ENCODE assay signal across 8 cellular contexts in the genomic region with DNA sequence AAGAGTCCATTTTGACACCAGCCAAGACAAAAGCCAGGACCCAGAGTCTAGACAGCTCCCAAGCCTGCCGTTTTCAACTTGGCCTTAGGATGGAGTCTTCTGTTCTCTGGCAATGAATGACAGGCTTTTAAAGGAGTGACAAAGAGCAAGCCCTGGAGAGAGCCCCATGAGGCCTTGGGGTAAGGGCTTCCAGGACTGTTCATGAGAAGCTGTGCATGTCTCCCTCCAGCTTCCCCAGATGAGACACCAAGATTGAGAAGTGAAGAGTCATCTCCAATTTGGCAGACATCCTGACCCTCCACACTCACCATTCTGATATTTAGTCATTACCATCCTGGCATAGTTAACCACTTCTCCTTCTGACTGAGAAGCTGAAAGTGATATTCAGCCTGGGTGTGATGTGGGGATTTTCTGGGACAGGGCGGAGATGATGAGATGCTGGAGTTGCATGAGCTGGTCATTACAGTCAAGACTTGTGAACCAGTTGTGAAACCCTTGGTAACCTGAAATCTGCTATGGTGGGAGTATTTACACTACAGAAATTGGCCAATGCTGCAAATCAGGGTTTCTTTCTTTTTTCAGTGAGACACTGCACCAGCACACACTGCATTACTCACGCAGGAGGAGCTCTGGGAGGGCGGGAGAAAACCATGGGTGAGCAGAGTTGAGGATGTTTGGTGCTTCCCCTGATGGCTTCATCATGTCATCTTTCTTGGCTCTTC.
DNase-seq lines count a peak whose midpoint lies in the region; ATAC-seq, FAIRE-seq and TF ChIP-seq lines count a peak whose summit lies in the region.

No MANE protein-coding gene starts in this region.

- H3F3A ChIP-seq in SK-N-SH (replicated peaks; ENCODE audit: insufficient read depth) = peaks cover 32% of the 10 kb centered on the region

- H3K9ac ChIP-seq in SK-N-SH = peak overlapping the region; percentile 53

- H3K79me2 ChIP-seq in SK-N-SH (ENCODE audit: insufficient read depth) = no peaks in the 10 kb centered on the region

- H3K27ac ChIP-seq in SK-N-SH (ENCODE audit: low read depth in 2 of 2, low read length in 1 of 2) = peak overlapping the region in 1 of 2 experiments; percentile 92; a peak in 2 of 4 replicates

- TF ChIP-seq RAD21 in SK-N-SH (IDR thresholded peaks at IDR 0.05; ENCODE audit: low read length) = no peak

- H3K36me3 ChIP-seq in SK-N-SH (replicated peaks in 1 of 2; ENCODE audit: control insufficient read depth in 1 of 2, insufficient read depth in 2 of 2, low read length in 1 of 2) (no peaks in the 10 kb centered on the region), bronchial epithelial cell (ENCODE audit: control insufficient read depth, insufficient read depth, low read length) (no peaks in the 10 kb centered on the region)

- peaks cover 0 to 27% of the 10 kb centered on the region in 2 experiments; a peak in 3 of 4 replicates for H3K4me1 ChIP-seq in SK-N-SH (ENCODE audit: control insufficient read depth in 1 of 2, insufficient read depth in 2 of 2, low read depth in 1 of 2, low read length in 1 of 2)

- H3K9me2 ChIP-seq in SK-N-SH = no peaks in the 10 kb centered on the region

- peak overlapping the region; percentile 51 for H3K4me2 ChIP-seq in SK-N-SH

- POLR2A ChIA-PET in SK-N-SH (lab: Yijun Ruan, JAX) = no interaction called here

- WGBS in SK-N-SH (ENCODE audit: low lambda C conversion rate) = 24% methylated on average over 4 of the region's 4 CpGs

- no peaks in the 10 kb centered on the region for H3K9me3 ChIP-seq in SK-N-SH

- CTCF ChIA-PET in SK-N-SH (lab: Yijun Ruan, JAX) = interaction anchor here (1.0 to 1.1 kb wide), 2 partner anchors 15 to 24 kb away, joined by 3 read pairs; no protein-coding TSS in a partner anchor

- FAIRE-seq in bronchial epithelial cell (lab: Jason Lieb, UNC) = peak; percentile 75

- intact Hi-C loops in posterior vena cava (cut with DNase I) = no loop called here

- H2AFZ ChIP-seq in SK-N-SH (ENCODE audit: low read depth) = no peak overlapping the region

- DNase-seq in AG09319 (ENCODE audit: extremely low read depth, low read depth) (peak; percentile 80), SK-N-SH (no peak), bronchial epithelial cell (ENCODE audit: low read depth) (peak; percentile 99), occipital lobe (lab: John Stamatoyannopoulos, UW) (peak; percentile 67), posterior vena cava (ENCODE audit: low spot score) (no peak), cerebellar nuclear complex (lab: John Stamatoyannopoulos, UW) (no peak)

- TF ChIP-seq EP300 in SK-N-SH (IDR thresholded peaks at IDR 0.05; ENCODE audit: borderline replicate concordance in 1 of 2, low read depth in 1 of 2, low read length in 1 of 2) = peak in 1 of 2 experiments; percentile 81; a peak in 2 of 4 replicates

- H3K4me3 ChIP-seq in SK-N-SH (ENCODE audit: low read depth in 2 of 2, low read length in 1 of 2) (no peak overlapping the region), bronchial epithelial cell (ENCODE audit: low read depth, low read length) (no peak overlapping the region)

- no peaks in the 10 kb centered on the region for H4K20me1 ChIP-seq in SK-N-SH (ENCODE audit: insufficient read depth)

- ATAC-seq in GM19035 (IDR thresholded peaks at IDR 0.05; ENCODE audit: unreplicated experiment) (peak; percentile 83), HG03097 (IDR thresholded peaks at IDR 0.05; ENCODE audit: low FRiP score, unreplicated experiment) (peak; percentile 77)

- H3K27me3 ChIP-seq in SK-N-SH (ENCODE audit: insufficient read depth) = no peaks in the 10 kb centered on the region
- no peaks in the 10 kb centered on the region for H3K27me3 ChIP-seq in bronchial epithelial cell (ENCODE audit: control insufficient read depth, insufficient read depth, low read length)

- TF ChIP-seq CTCF in AG09319 (IDR thresholded peaks at IDR 0.05; ENCODE audit: low read depth, low read length) (no peak; the same call in none of the 2 replicates), SK-N-SH (IDR thresholded peaks at IDR 0.05) (peak; percentile 41; the same call in 1 of the 2 replicates), bronchial epithelial cell (IDR thresholded peaks at IDR 0.05; ENCODE audit: insufficient read depth, low read length, severe bottlenecking) (no peak)

TF ChIP-seq in SK-N-SH, 30 proteins besides CTCF, POLR2A, EP300 and RAD21:
- TF ChIP-seq TCF12 (IDR thresholded peaks at IDR 0.05) = peak; percentile 83
- TF ChIP-seq, protein P1, sequence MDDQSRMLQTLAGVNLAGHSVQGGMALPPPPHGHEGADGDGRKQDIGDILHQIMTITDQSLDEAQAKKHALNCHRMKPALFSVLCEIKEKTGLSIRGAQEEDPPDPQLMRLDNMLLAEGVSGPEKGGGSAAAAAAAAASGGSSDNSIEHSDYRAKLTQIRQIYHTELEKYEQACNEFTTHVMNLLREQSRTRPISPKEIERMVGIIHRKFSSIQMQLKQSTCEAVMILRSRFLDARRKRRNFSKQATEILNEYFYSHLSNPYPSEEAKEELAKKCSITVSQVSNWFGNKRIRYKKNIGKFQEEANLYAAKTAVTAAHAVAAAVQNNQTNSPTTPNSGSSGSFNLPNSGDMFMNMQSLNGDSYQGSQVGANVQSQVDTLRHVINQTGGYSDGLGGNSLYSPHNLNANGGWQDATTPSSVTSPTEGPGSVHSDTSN (IDR thresholded peaks at IDR 0.05) = peak; percentile 93
- peak; percentile 80; the same call in 1 of the 2 replicates for TF ChIP-seq JUND (IDR thresholded peaks at IDR 0.05)
- TF ChIP-seq, protein P2, sequence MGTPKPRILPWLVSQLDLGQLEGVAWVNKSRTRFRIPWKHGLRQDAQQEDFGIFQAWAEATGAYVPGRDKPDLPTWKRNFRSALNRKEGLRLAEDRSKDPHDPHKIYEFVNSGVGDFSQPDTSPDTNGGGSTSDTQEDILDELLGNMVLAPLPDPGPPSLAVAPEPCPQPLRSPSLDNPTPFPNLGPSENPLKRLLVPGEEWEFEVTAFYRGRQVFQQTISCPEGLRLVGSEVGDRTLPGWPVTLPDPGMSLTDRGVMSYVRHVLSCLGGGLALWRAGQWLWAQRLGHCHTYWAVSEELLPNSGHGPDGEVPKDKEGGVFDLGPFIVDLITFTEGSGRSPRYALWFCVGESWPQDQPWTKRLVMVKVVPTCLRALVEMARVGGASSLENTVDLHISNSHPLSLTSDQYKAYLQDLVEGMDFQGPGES (IDR thresholded peaks at IDR 0.05; ENCODE audit: low read depth, low read length) = no peak
- TF ChIP-seq, protein P3, sequence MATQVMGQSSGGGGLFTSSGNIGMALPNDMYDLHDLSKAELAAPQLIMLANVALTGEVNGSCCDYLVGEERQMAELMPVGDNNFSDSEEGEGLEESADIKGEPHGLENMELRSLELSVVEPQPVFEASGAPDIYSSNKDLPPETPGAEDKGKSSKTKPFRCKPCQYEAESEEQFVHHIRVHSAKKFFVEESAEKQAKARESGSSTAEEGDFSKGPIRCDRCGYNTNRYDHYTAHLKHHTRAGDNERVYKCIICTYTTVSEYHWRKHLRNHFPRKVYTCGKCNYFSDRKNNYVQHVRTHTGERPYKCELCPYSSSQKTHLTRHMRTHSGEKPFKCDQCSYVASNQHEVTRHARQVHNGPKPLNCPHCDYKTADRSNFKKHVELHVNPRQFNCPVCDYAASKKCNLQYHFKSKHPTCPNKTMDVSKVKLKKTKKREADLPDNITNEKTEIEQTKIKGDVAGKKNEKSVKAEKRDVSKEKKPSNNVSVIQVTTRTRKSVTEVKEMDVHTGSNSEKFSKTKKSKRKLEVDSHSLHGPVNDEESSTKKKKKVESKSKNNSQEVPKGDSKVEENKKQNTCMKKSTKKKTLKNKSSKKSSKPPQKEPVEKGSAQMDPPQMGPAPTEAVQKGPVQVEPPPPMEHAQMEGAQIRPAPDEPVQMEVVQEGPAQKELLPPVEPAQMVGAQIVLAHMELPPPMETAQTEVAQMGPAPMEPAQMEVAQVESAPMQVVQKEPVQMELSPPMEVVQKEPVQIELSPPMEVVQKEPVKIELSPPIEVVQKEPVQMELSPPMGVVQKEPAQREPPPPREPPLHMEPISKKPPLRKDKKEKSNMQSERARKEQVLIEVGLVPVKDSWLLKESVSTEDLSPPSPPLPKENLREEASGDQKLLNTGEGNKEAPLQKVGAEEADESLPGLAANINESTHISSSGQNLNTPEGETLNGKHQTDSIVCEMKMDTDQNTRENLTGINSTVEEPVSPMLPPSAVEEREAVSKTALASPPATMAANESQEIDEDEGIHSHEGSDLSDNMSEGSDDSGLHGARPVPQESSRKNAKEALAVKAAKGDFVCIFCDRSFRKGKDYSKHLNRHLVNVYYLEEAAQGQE (IDR thresholded peaks at IDR 0.05; ENCODE audit: low read depth, low read length) = peak; percentile 70
- 0 out of 2 replicates have a peak, but pooled peaks have one; percentile 31 for TF ChIP-seq POLR2AphosphoS5 (IDR thresholded peaks at IDR 0.05; ENCODE audit: low read depth, low read length)
- peak; percentile 65; the same call in 1 of the 2 replicates for TF ChIP-seq YY1 (IDR thresholded peaks at IDR 0.05; ENCODE audit: low read depth)
- TF ChIP-seq NFIC (IDR thresholded peaks at IDR 0.05; ENCODE audit: borderline replicate concordance) = peak; percentile 92
- peak; percentile 91 for TF ChIP-seq FOSL2 (IDR thresholded peaks at IDR 0.05; ENCODE audit: borderline replicate concordance, low read depth)
- peak; percentile 75 for TF ChIP-seq FOXM1 (IDR thresholded peaks at IDR 0.05; ENCODE audit: low read depth)
- TF ChIP-seq MEF2A (IDR thresholded peaks at IDR 0.05; ENCODE audit: borderline replicate concordance, low read depth) = peak; percentile 25; the same call in 1 of the 2 replicates
- TF ChIP-seq, protein P4, sequence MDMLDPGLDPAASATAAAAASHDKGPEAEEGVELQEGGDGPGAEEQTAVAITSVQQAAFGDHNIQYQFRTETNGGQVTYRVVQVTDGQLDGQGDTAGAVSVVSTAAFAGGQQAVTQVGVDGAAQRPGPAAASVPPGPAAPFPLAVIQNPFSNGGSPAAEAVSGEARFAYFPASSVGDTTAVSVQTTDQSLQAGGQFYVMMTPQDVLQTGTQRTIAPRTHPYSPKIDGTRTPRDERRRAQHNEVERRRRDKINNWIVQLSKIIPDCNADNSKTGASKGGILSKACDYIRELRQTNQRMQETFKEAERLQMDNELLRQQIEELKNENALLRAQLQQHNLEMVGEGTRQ (IDR thresholded peaks at IDR 0.05; ENCODE audit: borderline replicate concordance, low read depth, low read length) = no peak
- TF ChIP-seq CHD2 (IDR thresholded peaks at IDR 0.05; ENCODE audit: low read length, partially characterized antibody) = no peak
- TF ChIP-seq, protein P5, sequence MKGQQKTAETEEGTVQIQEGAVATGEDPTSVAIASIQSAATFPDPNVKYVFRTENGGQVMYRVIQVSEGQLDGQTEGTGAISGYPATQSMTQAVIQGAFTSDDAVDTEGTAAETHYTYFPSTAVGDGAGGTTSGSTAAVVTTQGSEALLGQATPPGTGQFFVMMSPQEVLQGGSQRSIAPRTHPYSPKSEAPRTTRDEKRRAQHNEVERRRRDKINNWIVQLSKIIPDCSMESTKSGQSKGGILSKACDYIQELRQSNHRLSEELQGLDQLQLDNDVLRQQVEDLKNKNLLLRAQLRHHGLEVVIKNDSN (IDR thresholded peaks at IDR 0.05; ENCODE audit: borderline replicate concordance, low read depth) = 0 out of 2 replicates have a peak, but pooled peaks have one; percentile 7
- peak; percentile 80; the same call in 1 of the 2 replicates for TF ChIP-seq TEAD4 (IDR thresholded peaks at IDR 0.05; ENCODE audit: borderline replicate concordance, insufficient read depth)
TF ChIP-seq in SK-N-SH: peak in this region for 12.

Comparison
In these comparisons a context has a peak if more than half of its experiments do, and no peak if none do; other contexts are left out.
1. DNase-seq: peak in AG09319 (single experiment), bronchial epithelial cell (single experiment) and occipital lobe (single experiment); none in SK-N-SH (single experiment), posterior vena cava (single experiment) and cerebellar nuclear complex (0 of 2).